34 cellular contexts compared by ENCODE assay signal in the genomic region with DNA sequence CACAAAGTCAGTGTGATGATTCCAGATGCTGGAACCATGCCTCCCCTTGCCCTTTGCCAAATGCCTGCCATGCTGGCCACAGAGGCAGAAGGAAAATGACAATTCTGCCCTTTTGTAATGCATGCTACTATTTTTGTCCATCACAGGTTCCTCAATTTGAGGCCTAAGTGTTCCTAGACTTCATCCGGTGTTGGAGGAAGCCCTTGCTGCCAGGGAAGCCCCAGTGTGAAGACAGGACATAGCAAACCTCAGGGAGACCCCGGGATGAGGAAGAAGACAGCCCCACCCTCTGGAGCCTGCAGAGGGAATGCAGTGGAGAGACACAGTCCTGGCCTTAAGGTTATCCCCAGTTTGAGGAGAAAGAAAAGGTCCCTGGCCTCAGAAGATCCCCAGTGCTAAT. TPM values are rescaled to one million over a fixed set of nuclear protein-coding genes. Genes with fewer than 3 reads are reported as not detected.
DNase-seq lines count a peak whose midpoint lies in the region; ATAC-seq and TF ChIP-seq lines count a peak whose summit lies in the region.
"Had no signal": no experiment of that assay in that cellular context is flagged by ENCODE, and none has a peak within 500 bp of the region (broad histone marks: within the 10 kb centered on the region; RNA-seq: fewer than 3 reads in every experiment).

No MANE protein-coding gene starts in this region.

- H3K27me3 Mint-ChIP-seq in naive thymus-derived CD4-positive, alpha-beta T cell: peaks cover 5 to 25% (median 18%) of the 10 kb centered on the region in 5 donors

- H3K9me3 Mint-ChIP-seq in naive thymus-derived CD4-positive, alpha-beta T cell: no peaks in the 10 kb centered on the region
- H3K9me3 Mint-ChIP-seq: activated T-helper 17 cell treated with anti-CD3 and anti-CD28 coated beads, Interleukin-2, amount 50 U/mL, for 72 hours; neural crest cell; T-helper 2 cell treated with Interferon-gamma antibody and Interleukin-4, amounts not matched to agents 5 μg/mL and 100 μg/mL, for 36 hours had no signal

- TF ChIP-seq POLR2A in sigmoid colon (IDR thresholded peaks at IDR 0.05): no peak

- CTCF ChIA-PET in naive thymus-derived CD4-positive, alpha-beta T cell (lab: Charles Lee): no interaction called here

- H3K36me3 Mint-ChIP-seq in naive thymus-derived CD4-positive, alpha-beta T cell: no peaks in the 10 kb centered on the region

- no peak overlapping the region for H3K4me3 ChIP-seq in naive thymus-derived CD4-positive, alpha-beta T cell (ENCODE audit: low read length)
- H3K4me3 ChIP-seq in sigmoid colon: no peak overlapping the region
- H3K4me3 ChIP-seq: BLaER1 treated with 17β-estradiol and CSF1 and Interleukin-3, amounts not matched to agents 10 nM and 100 nM; pancreas; tibial nerve had no signal

- POLR2A ChIA-PET in naive thymus-derived CD4-positive, alpha-beta T cell (lab: Charles Lee): no interaction called here

- no peak overlapping the region for H3K4me3 Mint-ChIP-seq in naive thymus-derived CD4-positive, alpha-beta T cell
- H3K4me3 Mint-ChIP-seq: activated T-helper 17 cell treated with anti-CD3 and anti-CD28 coated beads, Interleukin-2, amount 50 U/mL, for 72 hours; neural crest cell; T-helper 2 cell treated with Interferon-gamma antibody and Interleukin-4, amounts not matched to agents 5 μg/mL and 100 μg/mL, for 36 hours had no signal

- H3K36me3 ChIP-seq in naive thymus-derived CD4-positive, alpha-beta T cell (ENCODE audit: control insufficient read depth in 2 of 3, insufficient read depth in 3 of 3, low read length in 3 of 3): no peaks in the 10 kb centered on the region
- H3K36me3 ChIP-seq in sigmoid colon: no peaks in the 10 kb centered on the region
- H3K36me3 ChIP-seq: BLaER1 treated with 17β-estradiol and CSF1 and Interleukin-3, amounts not matched to agents 10 nM and 100 nM; brain microvascular endothelial cell; pancreas; tibial nerve had no signal

- H3K27ac ChIP-seq in naive thymus-derived CD4-positive, alpha-beta T cell (ENCODE audit: low read depth, low read length): no peak overlapping the region
- H3K27ac ChIP-seq in sigmoid colon: no peak overlapping the region
- H3K27ac ChIP-seq: brain microvascular endothelial cell, pancreas, tibial nerve had no signal

- H3K27me3 ChIP-seq in naive thymus-derived CD4-positive, alpha-beta T cell (ENCODE audit: control insufficient read depth in 2 of 2, insufficient read depth in 2 of 2, low read length in 2 of 2): peaks cover 0 to 1% of the 10 kb centered on the region in 2 donors
- H3K27me3 ChIP-seq in sigmoid colon: no peaks in the 10 kb centered on the region
- H3K27me3 ChIP-seq: BLaER1 treated with 17β-estradiol and CSF1 and Interleukin-3, amounts not matched to agents 10 nM and 100 nM; brain microvascular endothelial cell had no signal

- 50 to 70% methylated on average over 2 of the region's 2 CpGs for WGBS in sigmoid colon, 2 donors

- peak; percentile 39 for DNase-seq in GDM1 (lab: John Stamatoyannopoulos, UW)
- DNase-seq in MV-4-11 (lab: John Stamatoyannopoulos, UW): peak; percentile 79
- DNase-seq in UCSD-AML1 (lab: John Stamatoyannopoulos, UW; ENCODE audit: unreplicated experiment): peak; percentile 37
- no peak for DNase-seq in naive thymus-derived CD4-positive, alpha-beta T cell
- no peak for DNase-seq in activated CD4-positive, alpha-beta T cell treated with anti-CD3 and anti-CD28 coated beads, Interleukin-2, amount 50 U/mL, for 4 hours
- no peak for DNase-seq in sigmoid colon
- no peak for DNase-seq in NCI-H1417 treated with DMSO at 0.1 percent for 48 hours (lab: John Stamatoyannopoulos, UW)
- DNase-seq: activated CD4-positive, alpha-beta T cell treated with anti-CD3 and anti-CD28 coated beads for 4 hours; activated naive CD4-positive, alpha-beta T cell treated with anti-CD3 and anti-CD28 coated beads, Interleukin-2, amount 50 U/mL, for 16 hours; amniotic stem cell; brain microvascular endothelial cell; Caco-2; DMS79; hippocampal formation; KG1; left cardiac atrium; mesenchymal stem cell; MM.1S; NCI-H1694; NCI-H446 treated with DMSO at 0.1 percent for 48 hours; NCI-H774; pancreas; stimulated activated CD4-positive, alpha-beta T cell treated with anti-CD3 and anti-CD28 coated beads, Interleukin-4, amount 100 ng/mL, for 1 hour had no signal

- no peaks in the 10 kb centered on the region for H3K9me3 ChIP-seq in naive thymus-derived CD4-positive, alpha-beta T cell (ENCODE audit: control insufficient read depth in 2 of 3, low read length in 3 of 3)
- no peaks in the 10 kb centered on the region for H3K9me3 ChIP-seq in sigmoid colon
- H3K9me3 ChIP-seq: BLaER1 treated with 17β-estradiol and CSF1 and Interleukin-3, amounts not matched to agents 10 nM and 100 nM; Caco-2; pancreas; tibial nerve had no signal

- intact Hi-C loops in naive thymus-derived CD4-positive, alpha-beta T cell (cut with micrococcal nuclease): no loop called here
- intact Hi-C loops in sigmoid colon (cut with DNase I): no loop called here

- no peak overlapping the region for H3K27ac Mint-ChIP-seq in naive thymus-derived CD4-positive, alpha-beta T cell
- H3K27ac Mint-ChIP-seq: activated T-helper 17 cell treated with anti-CD3 and anti-CD28 coated beads, Interleukin-2, amount 50 U/mL, for 72 hours; T-helper 2 cell treated with Interferon-gamma antibody and Interleukin-4, amounts not matched to agents 5 μg/mL and 100 μg/mL, for 36 hours had no signal

- no peak for TF ChIP-seq EP300 in sigmoid colon (IDR thresholded peaks at IDR 0.05)

- peaks cover 0 to 8% (median 0%) of the 10 kb centered on the region in 7 donors for H3K4me1 Mint-ChIP-seq in naive thymus-derived CD4-positive, alpha-beta T cell
- H3K4me1 Mint-ChIP-seq: activated T-helper 17 cell treated with anti-CD3 and anti-CD28 coated beads, Interleukin-2, amount 50 U/mL, for 72 hours; neural crest cell had no signal

- ATAC-seq in naive thymus-derived CD4-positive, alpha-beta T cell: peak; percentile 26
- ATAC-seq: activated T-helper 17 cell treated with anti-CD3 and anti-CD28 coated beads, Interleukin-2, amount 50 U/mL, for 72 hours; HCT116 had no signal

- no peaks in the 10 kb centered on the region for H3K4me1 ChIP-seq in naive thymus-derived CD4-positive, alpha-beta T cell (ENCODE audit: control insufficient read depth in 2 of 2, insufficient read depth in 2 of 2, low read length in 2 of 2)
- H3K4me1 ChIP-seq in sigmoid colon: no peaks in the 10 kb centered on the region
- H3K4me1 ChIP-seq: Caco-2, pancreas had no signal

- no peak for TF ChIP-seq CTCF in sigmoid colon (IDR thresholded peaks at IDR 0.05)

RNA-seq across cellular contexts. Expression of gene PRR9, which starts 14.4 kb away (rescaled TPM):
- not detected for total RNA-seq in naive thymus-derived CD4-positive, alpha-beta T cell
- not detected for polyA plus RNA-seq in naive thymus-derived CD4-positive, alpha-beta T cell
- not detected for total RNA-seq in sigmoid colon
- not detected for polyA plus RNA-seq in sigmoid colon
- total RNA-seq: activated T-helper 17 cell treated with anti-CD3 and anti-CD28 coated beads, Interleukin-2, amount 50 U/mL, for 72 hours; Caco-2; cerebellum; endothelial cell of umbilical vein; fibroblast of lung; left cardiac atrium; neural crest cell; OCI-LY7; pancreas; tibial nerve had no signal
- polyA plus RNA-seq: AG04450, endothelial cell of umbilical vein, fibroblast of lung, pancreas had no signal

RNA-seq across cellular contexts. Expression of gene LORICRIN, which starts 27.7 kb away (rescaled TPM):
- not detected for total RNA-seq in naive thymus-derived CD4-positive, alpha-beta T cell
- not detected for polyA plus RNA-seq in naive thymus-derived CD4-positive, alpha-beta T cell
- not detected for total RNA-seq in sigmoid colon
- under 1 TPM in 1 of 3 donors, not detected in 2; 0.06 TPM for polyA plus RNA-seq in sigmoid colon
- total RNA-seq: activated T-helper 17 cell treated with anti-CD3 and anti-CD28 coated beads, Interleukin-2, amount 50 U/mL, for 72 hours; Caco-2; cerebellum; endothelial cell of umbilical vein; fibroblast of lung; left cardiac atrium; neural crest cell; OCI-LY7; pancreas had no signal
- polyA plus RNA-seq: AG04450, endothelial cell of umbilical vein, fibroblast of lung, pancreas had no signal

RNA-seq across cellular contexts. Expression of gene LELP1, which starts 28.6 kb away (rescaled TPM):
- not detected for total RNA-seq in naive thymus-derived CD4-positive, alpha-beta T cell
- polyA plus RNA-seq in naive thymus-derived CD4-positive, alpha-beta T cell: not detected
- total RNA-seq in sigmoid colon: not detected
- not detected for polyA plus RNA-seq in sigmoid colon
- total RNA-seq: activated T-helper 17 cell treated with anti-CD3 and anti-CD28 coated beads, Interleukin-2, amount 50 U/mL, for 72 hours; Caco-2; cerebellum; endothelial cell of umbilical vein; fibroblast of lung; left cardiac atrium; neural crest cell; OCI-LY7; pancreas; tibial nerve had no signal
- polyA plus RNA-seq: AG04450, endothelial cell of umbilical vein, fibroblast of lung, pancreas had no signal

Comparison
In these comparisons a context has a peak if more than half of its experiments do, and no peak if none do; other contexts are left out.
1. DNase-seq: peak in GDM1 (single experiment), MV-4-11 (single experiment) and UCSD-AML1 (single experiment); none in naive thymus-derived CD4-positive, alpha-beta T cell (0 of 9), activated CD4-positive, alpha-beta T cell treated with anti-CD3 and anti-CD28 coated beads, Interleukin-2, amount 50 U/mL, for 4 hours (0 of 2), sigmoid colon (single experiment) and NCI-H1417 treated with DMSO at 0.1 percent for 48 hours (single experiment).